ENCODE assay signal across 21 cellular contexts in the genomic region with DNA sequence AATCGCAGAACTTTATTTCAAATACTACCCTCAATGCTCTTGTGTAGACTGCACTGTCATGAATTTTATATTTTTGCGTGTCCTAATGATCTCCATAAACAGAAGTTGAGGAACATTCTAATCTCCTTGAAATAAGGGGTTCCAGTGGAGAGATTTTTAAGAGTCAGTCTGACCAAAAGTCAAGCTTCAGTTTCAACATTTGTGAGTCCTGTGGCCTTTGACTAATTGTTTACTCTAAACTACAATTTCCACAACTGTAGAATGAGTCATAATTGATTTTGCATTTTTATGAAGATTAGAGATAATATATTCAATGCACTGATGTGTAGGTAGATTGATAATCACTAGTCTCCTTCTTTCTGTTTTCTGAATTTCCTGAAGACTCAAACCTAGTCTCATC.
DNase-seq lines count a peak whose midpoint lies in the region; ATAC-seq and TF ChIP-seq lines count a peak whose summit lies in the region.
"Had no signal": no experiment of that assay in that cellular context is flagged by ENCODE, and none has a peak within 500 bp of the region (broad histone marks: within the 10 kb centered on the region; RNA-seq: fewer than 3 reads in every experiment).

No MANE protein-coding gene starts in this region.

- CTCF ChIA-PET in Calu3 (lab: Charles Lee): no interaction called here
- CTCF ChIA-PET in PC-3 (lab: Charles Lee): no interaction called here
- CTCF ChIA-PET in activated CD4-positive, alpha-beta T cell treated with anti-CD3 and anti-CD28 coated beads for 36 hours (lab: Charles Lee): interaction anchor here (1.2 kb wide), 1 partner anchor 10 kb away, joined by 4 read pairs; no protein-coding TSS in a partner anchor

- H3K4me3 ChIP-seq in PC-3 (ENCODE audit: low read length): no peak overlapping the region
- H3K4me3 ChIP-seq in adipocyte (ENCODE audit: low read length): no peak overlapping the region
- H3K4me3 ChIP-seq in Peyer's patch: no peak overlapping the region
- H3K4me3 ChIP-seq in right cardiac atrium (ENCODE audit: low read length): no peak overlapping the region
- H3K4me3 ChIP-seq: A549; BLaER1 treated with 17β-estradiol and CSF1 and Interleukin-3, amounts not matched to agents 10 nM and 100 nM; GM12878 had no signal

- H3K27me3 ChIP-seq in PC-3 (ENCODE audit: low read length) (no peaks in the 10 kb centered on the region), adipocyte (replicated peaks; ENCODE audit: control insufficient read depth, insufficient read depth, low read length) (no peaks in the 10 kb centered on the region), Peyer's patch (no peaks in the 10 kb centered on the region), right cardiac atrium (ENCODE audit: control insufficient read depth, insufficient read depth) (no peaks in the 10 kb centered on the region)
- H3K27me3 ChIP-seq: BE2C; BLaER1 treated with 17β-estradiol and CSF1 and Interleukin-3, amounts not matched to agents 10 nM and 100 nM had no signal

- H3K36me3 ChIP-seq in PC-3 (ENCODE audit: low read depth, low read length): no peaks in the 10 kb centered on the region
- no peaks in the 10 kb centered on the region for H3K36me3 ChIP-seq in adipocyte (ENCODE audit: control insufficient read depth, insufficient read depth, low read length, severe bottlenecking)
- no peaks in the 10 kb centered on the region for H3K36me3 ChIP-seq in Peyer's patch
- H3K36me3 ChIP-seq: BE2C; BLaER1 treated with 17β-estradiol and CSF1 and Interleukin-3, amounts not matched to agents 10 nM and 100 nM had no signal

- no peaks in the 10 kb centered on the region for H3K27me3 Mint-ChIP-seq in Calu3 (ENCODE audit: unreplicated experiment)
- H3K27me3 Mint-ChIP-seq in activated CD4-positive, alpha-beta T cell treated with anti-CD3 and anti-CD28 coated beads for 36 hours: no peaks in the 10 kb centered on the region
- H3K27me3 Mint-ChIP-seq: CD4-positive, alpha-beta T cell had no signal

- intact Hi-C loops in Calu3 (cut with micrococcal nuclease; ENCODE audit: unreplicated experiment): no loop called here
- intact Hi-C loops in PC-3 (cut with micrococcal nuclease): loop anchor here (2.0 kb wide), 1 partner anchor 445 kb away; no protein-coding TSS in a partner anchor
- intact Hi-C loops in right cardiac atrium (cut with DNase I): no loop called here
- intact Hi-C loops in activated CD4-positive, alpha-beta T cell treated with anti-CD3 and anti-CD28 coated beads for 36 hours (cut with DNase I, micrococcal nuclease): no loop called here

- H3K4me3 Mint-ChIP-seq in Calu3 (ENCODE audit: low read depth, unreplicated experiment): no peak overlapping the region
- no peak overlapping the region for H3K4me3 Mint-ChIP-seq in activated CD4-positive, alpha-beta T cell treated with anti-CD3 and anti-CD28 coated beads for 36 hours
- H3K4me3 Mint-ChIP-seq: CD14-positive monocyte; CD4-positive, alpha-beta T cell; CD8-positive, alpha-beta memory T cell had no signal

- H3K4me1 ChIP-seq in PC-3 (ENCODE audit: insufficient read depth, low read length): peaks cover 15% of the 10 kb centered on the region
- peaks cover 17% of the 10 kb centered on the region for H3K4me1 ChIP-seq in adipocyte (ENCODE audit: control insufficient read depth, insufficient read depth, low read length)
- no peaks in the 10 kb centered on the region for H3K4me1 ChIP-seq in Peyer's patch
- no peaks in the 10 kb centered on the region for H3K4me1 ChIP-seq in right cardiac atrium (ENCODE audit: control insufficient read depth, insufficient read depth, low read length)
- H3K4me1 ChIP-seq: A549; BE2C; BLaER1 treated with 17β-estradiol and CSF1 and Interleukin-3, amounts not matched to agents 10 nM and 100 nM had no signal

- POLR2A ChIA-PET in PC-3 (lab: Charles Lee; ENCODE audit: unreplicated experiment): interaction anchor here (0.6 kb wide), 1 partner anchor 112 kb away, joined by 3 read pairs; no protein-coding TSS in a partner anchor
- POLR2A ChIA-PET in activated CD4-positive, alpha-beta T cell treated with anti-CD3 and anti-CD28 coated beads for 36 hours (lab: Charles Lee): no interaction called here

- ATAC-seq in PC-3: peak; percentile 77
- no peak for ATAC-seq in right cardiac atrium
- ATAC-seq in activated CD4-positive, alpha-beta T cell treated with anti-CD3 and anti-CD28 coated beads for 36 hours: no peak
- ATAC-seq: A549, GM12878 had no signal

- H3K9ac ChIP-seq in PC-3 (ENCODE audit: low read length) (no peak overlapping the region), adipocyte (ENCODE audit: low read length) (no peak overlapping the region)
- H3K9ac ChIP-seq: BLaER1 treated with 17β-estradiol and CSF1 and Interleukin-3, amounts not matched to agents 10 nM and 100 nM had no signal

- DNase-seq in Calu3: no peak
- peak; percentile 48 for DNase-seq in PC-3
- peak; percentile 14 for DNase-seq in adipocyte (ENCODE audit: low read depth)
- peak; percentile 19 for DNase-seq in renal cortical epithelial cell (ENCODE audit: low read depth)
- DNase-seq in Peyer's patch: no peak
- no peak for DNase-seq in right cardiac atrium
- no peak for DNase-seq in activated CD4-positive, alpha-beta T cell treated with anti-CD3 and anti-CD28 coated beads for 36 hours
- DNase-seq: 8988T; ACHN; AML-193; BE2C; CD4-positive, alpha-beta T cell; CD8-positive, alpha-beta memory T cell; DMS79; EL; GDM1; HCEC 1CT had no signal

- H3K79me2 ChIP-seq in PC-3 (ENCODE audit: low read length): no peaks in the 10 kb centered on the region

- no peaks in the 10 kb centered on the region for H3K9me3 ChIP-seq in PC-3 (ENCODE audit: low read length)
- H3K9me3 ChIP-seq in adipocyte (ENCODE audit: control insufficient read depth, low read length): no peaks in the 10 kb centered on the region
- H3K9me3 ChIP-seq in Peyer's patch: no peaks in the 10 kb centered on the region
- H3K9me3 ChIP-seq in right cardiac atrium (ENCODE audit: control insufficient read depth, low read length): no peaks in the 10 kb centered on the region
- H3K9me3 ChIP-seq: A549; BE2C; BLaER1 treated with 17β-estradiol and CSF1 and Interleukin-3, amounts not matched to agents 10 nM and 100 nM had no signal

- H3K36me3 Mint-ChIP-seq in Calu3 (ENCODE audit: insufficient read depth, unreplicated experiment): no peaks in the 10 kb centered on the region
- H3K36me3 Mint-ChIP-seq in activated CD4-positive, alpha-beta T cell treated with anti-CD3 and anti-CD28 coated beads for 36 hours (ENCODE audit: low read depth): no peaks in the 10 kb centered on the region
- H3K36me3 Mint-ChIP-seq: CD14-positive monocyte had no signal

- H3F3A ChIP-seq in PC-3 (ENCODE audit: low read length, unreplicated experiment): no peaks in the 10 kb centered on the region

- no peak for TF ChIP-seq POLR2A in Peyer's patch (IDR thresholded peaks at IDR 0.05)

- H3K9me3 Mint-ChIP-seq in Calu3 (ENCODE audit: low read depth, unreplicated experiment): no peaks in the 10 kb centered on the region
- H3K9me3 Mint-ChIP-seq in activated CD4-positive, alpha-beta T cell treated with anti-CD3 and anti-CD28 coated beads for 36 hours (ENCODE audit: low read depth): no peaks in the 10 kb centered on the region
- H3K9me3 Mint-ChIP-seq: CD4-positive, alpha-beta T cell; CD8-positive, alpha-beta memory T cell had no signal

- no peaks in the 10 kb centered on the region for H3K9me2 ChIP-seq in PC-3 (replicated peaks; ENCODE audit: low read length)

- no TSS peak for BruUV-seq in Calu3 (replicated peaks; lab: Mats Ljungman, UMichigan)
- no TSS peak for BruUV-seq in PC-3 (replicated peaks; lab: Mats Ljungman, UMichigan)

- TF ChIP-seq CTCF in Calu3 (IDR thresholded peaks at IDR 0.05; ENCODE audit: unreplicated experiment) (no peak), PC-3 (conservative IDR thresholded peaks at IDR 0.05; ENCODE audit: low read depth, low read length) (no peak), Peyer's patch (IDR thresholded peaks at IDR 0.05) (no peak)

- H3K27ac Mint-ChIP-seq in Calu3 (ENCODE audit: unreplicated experiment): peak overlapping the region; percentile 58
- no peak overlapping the region for H3K27ac Mint-ChIP-seq in activated CD4-positive, alpha-beta T cell treated with anti-CD3 and anti-CD28 coated beads for 36 hours
- H3K27ac Mint-ChIP-seq: CD14-positive monocyte; CD4-positive, alpha-beta T cell had no signal

- H3K27ac ChIP-seq in PC-3 (ENCODE audit: low read length) (peak overlapping the region; percentile 3; the same call in 1 of the 2 replicates), Peyer's patch (no peak overlapping the region), right cardiac atrium (ENCODE audit: low read length) (no peak overlapping the region)
- H3K27ac ChIP-seq: A549; BLaER1 treated with 17β-estradiol and CSF1 and Interleukin-3, amounts not matched to agents 10 nM and 100 nM had no signal

- 69% methylated on average over 2 of the region's 2 CpGs for WGBS in right cardiac atrium

- H3K4me1 Mint-ChIP-seq in Calu3 (ENCODE audit: low read depth, unreplicated experiment): peaks cover 36% of the 10 kb centered on the region
- no peaks in the 10 kb centered on the region for H3K4me1 Mint-ChIP-seq in activated CD4-positive, alpha-beta T cell treated with anti-CD3 and anti-CD28 coated beads for 36 hours
- H3K4me1 Mint-ChIP-seq: CD14-positive monocyte; CD8-positive, alpha-beta memory T cell had no signal

- no peaks in the 10 kb centered on the region for H4K20me1 ChIP-seq in PC-3 (ENCODE audit: low read length)
- H4K20me1 ChIP-seq: BLaER1 treated with 17β-estradiol and CSF1 and Interleukin-3, amounts not matched to agents 10 nM and 100 nM had no signal

- peak overlapping the region; percentile 35 for H3K4me2 ChIP-seq in PC-3 (ENCODE audit: low read length)
- H3K4me2 ChIP-seq: A549; BLaER1 treated with 17β-estradiol and CSF1 and Interleukin-3, amounts not matched to agents 10 nM and 100 nM had no signal

- no peak overlapping the region for H2AFZ ChIP-seq in PC-3 (ENCODE audit: low read length)

Comparison
In these comparisons a context has a peak if more than half of its experiments do, and no peak if none do; other contexts are left out.
1. DNase-seq: peak in PC-3 (single experiment), adipocyte (single experiment) and renal cortical epithelial cell (single experiment); none in Calu3 (single experiment), Peyer's patch (0 of 3), right cardiac atrium (0 of 3) and activated CD4-positive, alpha-beta T cell treated with anti-CD3 and anti-CD28 coated beads for 36 hours (single experiment).